ENCODE assay signal across 20 cellular contexts in genomic region chr17:73269329-73269615, GRCh38. TPM values are rescaled to one million over a fixed set of nuclear protein-coding genes. Genes with fewer than 3 reads are reported as not detected.
DNase-seq lines count a peak whose midpoint lies in the region; ATAC-seq and TF ChIP-seq lines count a peak whose summit lies in the region.
"Had no signal": no experiment of that assay in that cellular context is flagged by ENCODE, and none has a peak within 500 bp of the region (broad histone marks: within the 10 kb centered on the region; RNA-seq: fewer than 3 reads in every experiment).

No MANE protein-coding gene starts in this region.

- BruUV-seq in A673 (replicated peaks; lab: Mats Ljungman, UMichigan) = no TSS peak

- DNase-seq in body of pancreas = no peak
- DNase-seq in DMS 273 treated with DMSO at 0.1 percent for 48 hours (lab: John Stamatoyannopoulos, UW) = no peak
- DNase-seq in A673 (ENCODE audit: low spot score) = no peak
- DNase-seq: 8988T; AML-193; Caco-2; Calu3; CD4-positive, alpha-beta T cell; CD8-positive, alpha-beta T cell; DMS153; DMS79; DND-41; EL; GDM1 had no signal

- H3K36me3 ChIP-seq in HEK293 (ENCODE audit: control insufficient read depth in 2 of 2, insufficient read depth in 1 of 2, low read length in 2 of 2) = no peaks in the 10 kb centered on the region
- no peaks in the 10 kb centered on the region for H3K36me3 ChIP-seq in body of pancreas (replicated peaks in 1 of 2; ENCODE audit: insufficient read depth in 1 of 2, low read depth in 2 of 2)
- H3K36me3 ChIP-seq in A673 (ENCODE audit: insufficient read depth, low read length, poor library complexity, severe bottlenecking) = no peaks in the 10 kb centered on the region
- H3K36me3 ChIP-seq: BLaER1 treated with 17β-estradiol and CSF1 and Interleukin-3, amounts not matched to agents 10 nM and 100 nM had no signal

- no peaks in the 10 kb centered on the region for H3K27me3 ChIP-seq in body of pancreas
- no peaks in the 10 kb centered on the region for H3K27me3 ChIP-seq in A673 (replicated peaks; ENCODE audit: insufficient read depth, low read depth, low read length, poor library complexity)
- H3K27me3 ChIP-seq: BLaER1 treated with 17β-estradiol and CSF1 and Interleukin-3, amounts not matched to agents 10 nM and 100 nM had no signal

- H3K27ac ChIP-seq in HEK293 (ENCODE audit: extremely low read depth, low read depth, low read length) = no peak overlapping the region
- H3K27ac ChIP-seq in body of pancreas = peak overlapping the region; percentile 68 to 87 (median 76)
- no peak overlapping the region for H3K27ac ChIP-seq in A673 (ENCODE audit: low read depth, low read length, poor library complexity, severe bottlenecking)
- H3K27ac ChIP-seq: BLaER1 treated with 17β-estradiol and CSF1 and Interleukin-3, amounts not matched to agents 10 nM and 100 nM had no signal

- H3K4me1 ChIP-seq in HEK293 (ENCODE audit: control insufficient read depth, insufficient read depth, low read length) (no peaks in the 10 kb centered on the region), body of pancreas (peaks cover 36% of the 10 kb centered on the region), A673 (ENCODE audit: insufficient read depth, low read length, poor library complexity, severe bottlenecking) (no peaks in the 10 kb centered on the region)
- H3K4me1 ChIP-seq: Caco-2 had no signal

- no peaks in the 10 kb centered on the region for H3K36me3 Mint-ChIP-seq in activated T-helper 17 cell treated with anti-CD3 and anti-CD28 coated beads, Interleukin-2, amount 50 U/mL, for 72 hours (ENCODE audit: low read depth)
- H3K36me3 Mint-ChIP-seq: CD8-positive, alpha-beta T cell had no signal

- TF ChIP-seq CTCF in HEK293 (tag by site-specific recombination; IDR thresholded peaks at IDR 0.05) (no peak), body of pancreas (IDR thresholded peaks at IDR 0.05) (no peak), A673 (conservative IDR thresholded peaks at IDR 0.05; ENCODE audit: low read depth, low read length) (no peak)

- H3K9me3 Mint-ChIP-seq in activated T-helper 17 cell treated with anti-CD3 and anti-CD28 coated beads, Interleukin-2, amount 50 U/mL, for 72 hours = no peaks in the 10 kb centered on the region
- H3K9me3 Mint-ChIP-seq: CD4-positive, alpha-beta T cell; CD8-positive, alpha-beta T cell had no signal

- no peak overlapping the region for H3K27ac Mint-ChIP-seq in activated T-helper 17 cell treated with anti-CD3 and anti-CD28 coated beads, Interleukin-2, amount 50 U/mL, for 72 hours
- H3K27ac Mint-ChIP-seq: B cell; CD4-positive, alpha-beta T cell; CD8-positive, alpha-beta T cell had no signal

- no peak overlapping the region for H3K4me3 Mint-ChIP-seq in activated T-helper 17 cell treated with anti-CD3 and anti-CD28 coated beads, Interleukin-2, amount 50 U/mL, for 72 hours
- H3K4me3 Mint-ChIP-seq: B cell; CD4-positive, alpha-beta T cell; CD8-positive, alpha-beta T cell had no signal

- CTCF ChIA-PET in HEK293 (lab: Yijun Ruan, JAX) (interaction anchor here (1.3 kb wide), 1 partner anchor 544 kb away, joined by 3 read pairs; no protein-coding TSS in a partner anchor), A673 (lab: Charles Lee) (no interaction called here)

- intact Hi-C loops in body of pancreas (cut with DNase I) (no loop called here), A673 (cut with micrococcal nuclease; ENCODE audit: unreplicated experiment) (no loop called here)

- no peak for TF ChIP-seq POLR2A in body of pancreas (IDR thresholded peaks at IDR 0.05)

- peak; percentile 21 for ATAC-seq in activated T-helper 17 cell treated with anti-CD3 and anti-CD28 coated beads, Interleukin-2, amount 50 U/mL, for 72 hours (replicated peaks)
- ATAC-seq in body of pancreas = no peak
- ATAC-seq in HG03097 (IDR thresholded peaks at IDR 0.05; ENCODE audit: low FRiP score, unreplicated experiment) = no peak
- ATAC-seq: CD8-positive, alpha-beta T cell had no signal

- POLR2A ChIA-PET in HEK293 (lab: Yijun Ruan, JAX) = no interaction called here
- POLR2A ChIA-PET in A673 (lab: Charles Lee; ENCODE audit: low non-redundant PET) = no interaction called here

- H3K4me3 ChIP-seq in HEK293 (ENCODE audit: low read depth, low read length) (no peak overlapping the region), body of pancreas (no peak overlapping the region), A673 (ENCODE audit: low read depth, low read length, poor library complexity, severe bottlenecking) (no peak overlapping the region)
- H3K4me3 ChIP-seq: BLaER1 treated with 17β-estradiol and CSF1 and Interleukin-3, amounts not matched to agents 10 nM and 100 nM had no signal

- H3K27me3 Mint-ChIP-seq in activated T-helper 17 cell treated with anti-CD3 and anti-CD28 coated beads, Interleukin-2, amount 50 U/mL, for 72 hours = no peaks in the 10 kb centered on the region
- H3K27me3 Mint-ChIP-seq: B cell; CD4-positive, alpha-beta T cell had no signal

- H3K9me3 ChIP-seq in HEK293 (ENCODE audit: control insufficient read depth, insufficient read depth, low read depth, low read length) (no peaks in the 10 kb centered on the region), body of pancreas (no peaks in the 10 kb centered on the region), A673 (ENCODE audit: low read depth, low read length, poor library complexity, severe bottlenecking) (no peaks in the 10 kb centered on the region)
- H3K9me3 ChIP-seq: Caco-2 had no signal

- H3K4me1 Mint-ChIP-seq in activated T-helper 17 cell treated with anti-CD3 and anti-CD28 coated beads, Interleukin-2, amount 50 U/mL, for 72 hours = no peaks in the 10 kb centered on the region

TF ChIP-seq in HEK293, 187 proteins besides CTCF, POLR2A, EP300 and RAD21 (continues in another document):
- TF ChIP-seq ZNF341 (tag by site-specific recombination; IDR thresholded peaks at IDR 0.05; ENCODE audit: low read depth) (no peak), ZBTB48 (tag by site-specific recombination; IDR thresholded peaks at IDR 0.05) (no peak), ZNF366 (tag by site-specific recombination; conservative IDR thresholded peaks at IDR 0.05) (peak; percentile 92), ZNF670 (tag by site-specific recombination; IDR thresholded peaks at IDR 0.05; ENCODE audit: low read depth) (no peak), YY1 (tag by site-specific recombination; IDR thresholded peaks at IDR 0.05) (no peak), SP2 (tag by site-specific recombination; IDR thresholded peaks at IDR 0.05) (no peak), ZFHX2 (tag by site-specific recombination; conservative IDR thresholded peaks at IDR 0.05) (no peak), ZNF214 (tag by site-specific recombination; IDR thresholded peaks at IDR 0.05; ENCODE audit: borderline replicate concordance) (no peak), ZNF518A (tag by site-specific recombination; conservative IDR thresholded peaks at IDR 0.05; ENCODE audit: low read depth) (no peak), ZNF24 (tag by site-specific recombination; IDR thresholded peaks at IDR 0.05) (no peak; the same call in 1 of the 2 replicates), ZNF266 (tag by site-specific recombination; IDR thresholded peaks at IDR 0.05; ENCODE audit: low read depth) (no peak), RBAK (tag by site-specific recombination; IDR thresholded peaks at IDR 0.05) (no peak)
- TF ChIP-seq, protein P1, sequence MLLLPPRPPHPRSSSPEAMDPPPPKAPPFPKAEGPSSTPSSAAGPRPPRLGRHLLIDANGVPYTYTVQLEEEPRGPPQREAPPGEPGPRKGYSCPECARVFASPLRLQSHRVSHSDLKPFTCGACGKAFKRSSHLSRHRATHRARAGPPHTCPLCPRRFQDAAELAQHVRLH (tag by site-specific recombination; IDR thresholded peaks at IDR 0.05) = no peak; the same call in 1 of the 2 replicates

RNA-seq across cellular contexts. Expression of gene CPSF4L, which starts 7.6 kb away (rescaled TPM):
- total RNA-seq in activated T-helper 17 cell treated with anti-CD3 and anti-CD28 coated beads, Interleukin-2, amount 50 U/mL, for 72 hours = not detected
- not detected for total RNA-seq in body of pancreas
- 0.24 TPM in 1 of 2 replicates, not detected in the other for total RNA-seq in A673 (2021)
- total RNA-seq: B cell; Caco-2; Calu3; CD4-positive, alpha-beta T cell; CD8-positive, alpha-beta T cell; Daoy had no signal

RNA-seq across cellular contexts. Expression of gene CDC42EP4, which starts 42.5 kb away (rescaled TPM):
- 1 to 10 TPM in 1 of 2 donors, under 1 TPM in 1; 0.67 to 2.5 TPM for total RNA-seq in activated T-helper 17 cell treated with anti-CD3 and anti-CD28 coated beads, Interleukin-2, amount 50 U/mL, for 72 hours
- 10 to 100 TPM; 47.0 to 60.6 TPM for total RNA-seq in body of pancreas
- 37.5 and 40.2 TPM in 2 replicates for total RNA-seq in A673 (2021)

Comparison
In these comparisons a context has a peak if more than half of its experiments do, and no peak if none do; other contexts are left out.
1. H3K27ac ChIP-seq: peak in body of pancreas (4 of 4); none in HEK293 (single experiment) and A673 (single experiment).
2. RNA of gene CDC42EP4, which starts 42.5 kb away (total RNA-seq): 47.0 to 60.6 TPM in body of pancreas and 37.5 to 40.2 TPM in A673; 0.67 to 2.5 TPM in activated T-helper 17 cell treated with anti-CD3 and anti-CD28 coated beads, Interleukin-2, amount 50 U/mL, for 72 hours; every median in the first group is over 10 times any median in the second.